11 cellular contexts compared by ENCODE assay signal in genomic region chr1:79323240-79324025, GRCh38.
A peak's percentile ranks its signal among the peaks of the same experiment; 100 is the strongest.
DNase-seq lines count a peak whose midpoint lies in the region; ATAC-seq lines count a peak whose summit lies in the region.
"Had no signal": no experiment of that assay in that cellular context is flagged by ENCODE, and none has a peak within 500 bp of the region (broad histone marks: within the 10 kb centered on the region; RNA-seq: fewer than 3 reads in every experiment).

No MANE protein-coding gene starts in this region.

- H3K36me3 Mint-ChIP-seq in activated CD4-positive, alpha-beta memory T cell treated with anti-CD3 and anti-CD28 coated beads for 36 hours, result no peaks in the 10 kb centered on the region

- peaks cover 7% of the 10 kb centered on the region for H3K9me3 Mint-ChIP-seq in activated CD4-positive, alpha-beta memory T cell treated with anti-CD3 and anti-CD28 coated beads for 36 hours

- no peaks in the 10 kb centered on the region for H3K4me1 Mint-ChIP-seq in activated CD4-positive, alpha-beta memory T cell treated with anti-CD3 and anti-CD28 coated beads for 36 hours (ENCODE audit: low read depth)

- no peak overlapping the region for H3K4me3 Mint-ChIP-seq in activated CD4-positive, alpha-beta memory T cell treated with anti-CD3 and anti-CD28 coated beads for 36 hours

- DNase-seq in Daoy (ENCODE audit: low read depth) (peak; percentile 86), NCI-H460 (ENCODE audit: extremely low read depth, low read depth) (peak; percentile 86), dedifferentiated amniotic fluid mesenchymal stem cell (ENCODE audit: extremely low spot score) (peak; percentile 98), non-pigmented ciliary epithelial cell (ENCODE audit: low read depth) (peak; percentile 95), NCI-H524 treated with DMSO at 0.1 percent for 48 hours (lab: John Stamatoyannopoulos, UW) (no peak)
- no peak for DNase-seq in activated CD4-positive, alpha-beta memory T cell treated with anti-CD3 and anti-CD28 coated beads for 36 hours
- DNase-seq: body of pancreas, hypothalamus, SJCRH30 had no signal

- CTCF ChIA-PET in activated CD4-positive, alpha-beta memory T cell treated with anti-CD3 and anti-CD28 coated beads for 36 hours (lab: Charles Lee), result interaction anchor here (1.0 kb wide), 1 partner anchor 30 kb away, joined by 4 read pairs; no protein-coding TSS in a partner anchor

- ATAC-seq in GM21619 (IDR thresholded peaks at IDR 0.05; ENCODE audit: unreplicated experiment), result no peak
- no peak for ATAC-seq in GM18870 (IDR thresholded peaks at IDR 0.05; ENCODE audit: unreplicated experiment)
- ATAC-seq: body of pancreas had no signal

- H3K27me3 Mint-ChIP-seq in activated CD4-positive, alpha-beta memory T cell treated with anti-CD3 and anti-CD28 coated beads for 36 hours, result no peaks in the 10 kb centered on the region

- intact Hi-C loops in activated CD4-positive, alpha-beta memory T cell treated with anti-CD3 and anti-CD28 coated beads for 36 hours (cut with micrococcal nuclease), result no loop called here

- POLR2A ChIA-PET in activated CD4-positive, alpha-beta memory T cell treated with anti-CD3 and anti-CD28 coated beads for 36 hours (lab: Charles Lee), result no interaction called here

- no peak overlapping the region for H3K27ac Mint-ChIP-seq in activated CD4-positive, alpha-beta memory T cell treated with anti-CD3 and anti-CD28 coated beads for 36 hours

Comparison
In these comparisons a context has a peak if more than half of its experiments do, and no peak if none do; other contexts are left out.
1. DNase-seq: peak in Daoy (single experiment), NCI-H460 (single experiment), dedifferentiated amniotic fluid mesenchymal stem cell (single experiment) and non-pigmented ciliary epithelial cell (single experiment); none in activated CD4-positive, alpha-beta memory T cell treated with anti-CD3 and anti-CD28 coated beads for 36 hours (single experiment) and NCI-H524 treated with DMSO at 0.1 percent for 48 hours (single experiment).